1 cellular context compared by ENCODE assay signal in genomic region chr3:115800489-115801080, GRCh38.
TF ChIP-seq lines count a peak whose summit lies in the region.

No MANE protein-coding gene starts in this region.

TF ChIP-seq in IMR-90, 13 proteins besides CTCF, POLR2A, EP300 and RAD21 (continued from another document):
- TF ChIP-seq BHLHE40 (IDR thresholded peaks at IDR 0.05; ENCODE audit: low read depth, low read length) (peak; percentile 77), FOS (IDR thresholded peaks at IDR 0.05; ENCODE audit: low read depth, low read length) (peak; percentile 85)
